ENCODE assay signal across 2 cellular contexts in genomic region chr4:169115897-169116254, GRCh38.
TF ChIP-seq lines count a peak whose summit lies in the region.

No MANE protein-coding gene starts in this region.

TF ChIP-seq in IMR-90, 13 proteins besides CTCF, POLR2A, EP300 and RAD21:
- peak; percentile 20; the same call in 1 of the 2 replicates for TF ChIP-seq NFE2L2 (IDR thresholded peaks at IDR 0.05; ENCODE audit: low read depth, low read length)
- TF ChIP-seq, protein P1, sequence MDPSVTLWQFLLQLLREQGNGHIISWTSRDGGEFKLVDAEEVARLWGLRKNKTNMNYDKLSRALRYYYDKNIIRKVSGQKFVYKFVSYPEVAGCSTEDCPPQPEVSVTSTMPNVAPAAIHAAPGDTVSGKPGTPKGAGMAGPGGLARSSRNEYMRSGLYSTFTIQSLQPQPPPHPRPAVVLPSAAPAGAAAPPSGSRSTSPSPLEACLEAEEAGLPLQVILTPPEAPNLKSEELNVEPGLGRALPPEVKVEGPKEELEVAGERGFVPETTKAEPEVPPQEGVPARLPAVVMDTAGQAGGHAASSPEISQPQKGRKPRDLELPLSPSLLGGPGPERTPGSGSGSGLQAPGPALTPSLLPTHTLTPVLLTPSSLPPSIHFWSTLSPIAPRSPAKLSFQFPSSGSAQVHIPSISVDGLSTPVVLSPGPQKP (IDR thresholded peaks at IDR 0.05; ENCODE audit: borderline replicate concordance, low read depth, low read length), result no peak
- no peak for TF ChIP-seq RFX5 (IDR thresholded peaks at IDR 0.05; ENCODE audit: low read depth, low read length)
- 0 out of 2 replicates have a peak, but pooled peaks have one; percentile 20 for TF ChIP-seq MAFK (IDR thresholded peaks at IDR 0.05; ENCODE audit: low read depth, low read length)
- TF ChIP-seq RCOR1 (IDR thresholded peaks at IDR 0.05; ENCODE audit: insufficient replicate concordance, low read length), result peak; percentile 95
- TF ChIP-seq MXI1 (IDR thresholded peaks at IDR 0.05; ENCODE audit: borderline replicate concordance, low read depth, low read length), result peak; percentile 88
- peak; percentile 74 for TF ChIP-seq FOS (IDR thresholded peaks at IDR 0.05; ENCODE audit: low read depth, low read length)
- TF ChIP-seq SMC3 (IDR thresholded peaks at IDR 0.05; ENCODE audit: low read depth, low read length), result 0 out of 2 replicates have a peak, but pooled peaks have one; percentile 13
- peak; percentile 93 for TF ChIP-seq CEBPB (IDR thresholded peaks at IDR 0.05; ENCODE audit: low read depth, low read length)
- no peak for TF ChIP-seq CHD1 (IDR thresholded peaks at IDR 0.05; ENCODE audit: low read depth, low read length)
- no peak for TF ChIP-seq MAZ (IDR thresholded peaks at IDR 0.05; ENCODE audit: borderline replicate concordance, low read depth, low read length)
- TF ChIP-seq, protein P2, sequence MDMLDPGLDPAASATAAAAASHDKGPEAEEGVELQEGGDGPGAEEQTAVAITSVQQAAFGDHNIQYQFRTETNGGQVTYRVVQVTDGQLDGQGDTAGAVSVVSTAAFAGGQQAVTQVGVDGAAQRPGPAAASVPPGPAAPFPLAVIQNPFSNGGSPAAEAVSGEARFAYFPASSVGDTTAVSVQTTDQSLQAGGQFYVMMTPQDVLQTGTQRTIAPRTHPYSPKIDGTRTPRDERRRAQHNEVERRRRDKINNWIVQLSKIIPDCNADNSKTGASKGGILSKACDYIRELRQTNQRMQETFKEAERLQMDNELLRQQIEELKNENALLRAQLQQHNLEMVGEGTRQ (IDR thresholded peaks at IDR 0.05; ENCODE audit: low read depth, low read length), result 0 out of 2 replicates have a peak, but pooled peaks have one; percentile 16
- peak; percentile 78 for TF ChIP-seq BHLHE40 (IDR thresholded peaks at IDR 0.05; ENCODE audit: low read depth, low read length)

TF ChIP-seq in GM12878, 131 proteins besides CTCF, POLR2A, EP300 and RAD21:
- TF ChIP-seq, protein P3, sequence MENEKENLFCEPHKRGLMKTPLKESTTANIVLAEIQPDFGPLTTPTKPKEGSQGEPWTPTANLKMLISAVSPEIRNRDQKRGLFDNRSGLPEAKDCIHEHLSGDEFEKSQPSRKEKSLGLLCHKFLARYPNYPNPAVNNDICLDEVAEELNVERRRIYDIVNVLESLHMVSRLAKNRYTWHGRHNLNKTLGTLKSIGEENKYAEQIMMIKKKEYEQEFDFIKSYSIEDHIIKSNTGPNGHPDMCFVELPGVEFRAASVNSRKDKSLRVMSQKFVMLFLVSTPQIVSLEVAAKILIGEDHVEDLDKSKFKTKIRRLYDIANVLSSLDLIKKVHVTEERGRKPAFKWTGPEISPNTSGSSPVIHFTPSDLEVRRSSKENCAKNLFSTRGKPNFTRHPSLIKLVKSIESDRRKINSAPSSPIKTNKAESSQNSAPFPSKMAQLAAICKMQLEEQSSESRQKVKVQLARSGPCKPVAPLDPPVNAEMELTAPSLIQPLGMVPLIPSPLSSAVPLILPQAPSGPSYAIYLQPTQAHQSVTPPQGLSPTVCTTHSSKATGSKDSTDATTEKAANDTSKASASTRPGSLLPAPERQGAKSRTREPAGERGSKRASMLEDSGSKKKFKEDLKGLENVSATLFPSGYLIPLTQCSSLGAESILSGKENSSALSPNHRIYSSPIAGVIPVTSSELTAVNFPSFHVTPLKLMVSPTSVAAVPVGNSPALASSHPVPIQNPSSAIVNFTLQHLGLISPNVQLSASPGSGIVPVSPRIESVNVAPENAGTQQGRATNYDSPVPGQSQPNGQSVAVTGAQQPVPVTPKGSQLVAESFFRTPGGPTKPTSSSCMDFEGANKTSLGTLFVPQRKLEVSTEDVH (IDR thresholded peaks at IDR 0.05; ENCODE audit: low read depth, partially characterized antibody), result no peak
- TF ChIP-seq FOXM1 (IDR thresholded peaks at IDR 0.05; ENCODE audit: low read depth, low read length), result no peak
- no peak for TF ChIP-seq CEBPZ (IDR thresholded peaks at IDR 0.05; ENCODE audit: low read depth, low read length)
- TF ChIP-seq RAD51 (IDR thresholded peaks at IDR 0.05), result no peak
- no peak for TF ChIP-seq SMARCA5 (IDR thresholded peaks at IDR 0.05)
- no peak for TF ChIP-seq ZNF24 (IDR thresholded peaks at IDR 0.05)
- no peak for TF ChIP-seq TCF7 (IDR thresholded peaks at IDR 0.05; ENCODE audit: borderline replicate concordance)
- no peak for TF ChIP-seq NRF1 (conservative IDR thresholded peaks at IDR 0.05; ENCODE audit: low read depth, low read length)
- TF ChIP-seq, protein P4, sequence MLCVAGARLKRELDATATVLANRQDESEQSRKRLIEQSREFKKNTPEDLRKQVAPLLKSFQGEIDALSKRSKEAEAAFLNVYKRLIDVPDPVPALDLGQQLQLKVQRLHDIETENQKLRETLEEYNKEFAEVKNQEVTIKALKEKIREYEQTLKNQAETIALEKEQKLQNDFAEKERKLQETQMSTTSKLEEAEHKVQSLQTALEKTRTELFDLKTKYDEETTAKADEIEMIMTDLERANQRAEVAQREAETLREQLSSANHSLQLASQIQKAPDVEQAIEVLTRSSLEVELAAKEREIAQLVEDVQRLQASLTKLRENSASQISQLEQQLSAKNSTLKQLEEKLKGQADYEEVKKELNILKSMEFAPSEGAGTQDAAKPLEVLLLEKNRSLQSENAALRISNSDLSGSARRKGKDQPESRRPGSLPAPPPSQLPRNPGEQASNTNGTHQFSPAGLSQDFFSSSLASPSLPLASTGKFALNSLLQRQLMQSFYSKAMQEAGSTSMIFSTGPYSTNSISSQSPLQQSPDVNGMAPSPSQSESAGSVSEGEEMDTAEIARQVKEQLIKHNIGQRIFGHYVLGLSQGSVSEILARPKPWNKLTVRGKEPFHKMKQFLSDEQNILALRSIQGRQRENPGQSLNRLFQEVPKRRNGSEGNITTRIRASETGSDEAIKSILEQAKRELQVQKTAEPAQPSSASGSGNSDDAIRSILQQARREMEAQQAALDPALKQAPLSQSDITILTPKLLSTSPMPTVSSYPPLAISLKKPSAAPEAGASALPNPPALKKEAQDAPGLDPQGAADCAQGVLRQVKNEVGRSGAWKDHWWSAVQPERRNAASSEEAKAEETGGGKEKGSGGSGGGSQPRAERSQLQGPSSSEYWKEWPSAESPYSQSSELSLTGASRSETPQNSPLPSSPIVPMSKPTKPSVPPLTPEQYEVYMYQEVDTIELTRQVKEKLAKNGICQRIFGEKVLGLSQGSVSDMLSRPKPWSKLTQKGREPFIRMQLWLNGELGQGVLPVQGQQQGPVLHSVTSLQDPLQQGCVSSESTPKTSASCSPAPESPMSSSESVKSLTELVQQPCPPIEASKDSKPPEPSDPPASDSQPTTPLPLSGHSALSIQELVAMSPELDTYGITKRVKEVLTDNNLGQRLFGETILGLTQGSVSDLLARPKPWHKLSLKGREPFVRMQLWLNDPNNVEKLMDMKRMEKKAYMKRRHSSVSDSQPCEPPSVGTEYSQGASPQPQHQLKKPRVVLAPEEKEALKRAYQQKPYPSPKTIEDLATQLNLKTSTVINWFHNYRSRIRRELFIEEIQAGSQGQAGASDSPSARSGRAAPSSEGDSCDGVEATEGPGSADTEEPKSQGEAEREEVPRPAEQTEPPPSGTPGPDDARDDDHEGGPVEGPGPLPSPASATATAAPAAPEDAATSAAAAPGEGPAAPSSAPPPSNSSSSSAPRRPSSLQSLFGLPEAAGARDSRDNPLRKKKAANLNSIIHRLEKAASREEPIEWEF (IDR thresholded peaks at IDR 0.05; ENCODE audit: insufficient replicate concordance, low read depth, low read length), result no peak
- TF ChIP-seq TARDBP (IDR thresholded peaks at IDR 0.05; ENCODE audit: borderline replicate concordance), result no peak
- TF ChIP-seq MYB (IDR thresholded peaks at IDR 0.05; ENCODE audit: borderline replicate concordance, low read depth, low read length), result no peak
- no peak for TF ChIP-seq POLR2AphosphoS5 (IDR thresholded peaks at IDR 0.05; ENCODE audit: low read length)
- TF ChIP-seq PBX3 (IDR thresholded peaks at IDR 0.05; ENCODE audit: insufficient replicate concordance, low read depth, low read length), result no peak
- TF ChIP-seq RELA (IDR thresholded peaks at IDR 0.05; ENCODE audit: borderline replicate concordance, partially characterized antibody), result no peak
- no peak for TF ChIP-seq SIN3A (IDR thresholded peaks at IDR 0.05; ENCODE audit: low read depth, low read length)
- TF ChIP-seq YBX1 (IDR thresholded peaks at IDR 0.05), result no peak
- no peak for TF ChIP-seq ZNF592 (IDR thresholded peaks at IDR 0.05)
- no peak for TF ChIP-seq CBX5 (IDR thresholded peaks at IDR 0.05; ENCODE audit: low read depth)
- TF ChIP-seq SIX5 (IDR thresholded peaks at IDR 0.05; ENCODE audit: low read depth, low read length, severe bottlenecking), result no peak
- TF ChIP-seq, protein P5, sequence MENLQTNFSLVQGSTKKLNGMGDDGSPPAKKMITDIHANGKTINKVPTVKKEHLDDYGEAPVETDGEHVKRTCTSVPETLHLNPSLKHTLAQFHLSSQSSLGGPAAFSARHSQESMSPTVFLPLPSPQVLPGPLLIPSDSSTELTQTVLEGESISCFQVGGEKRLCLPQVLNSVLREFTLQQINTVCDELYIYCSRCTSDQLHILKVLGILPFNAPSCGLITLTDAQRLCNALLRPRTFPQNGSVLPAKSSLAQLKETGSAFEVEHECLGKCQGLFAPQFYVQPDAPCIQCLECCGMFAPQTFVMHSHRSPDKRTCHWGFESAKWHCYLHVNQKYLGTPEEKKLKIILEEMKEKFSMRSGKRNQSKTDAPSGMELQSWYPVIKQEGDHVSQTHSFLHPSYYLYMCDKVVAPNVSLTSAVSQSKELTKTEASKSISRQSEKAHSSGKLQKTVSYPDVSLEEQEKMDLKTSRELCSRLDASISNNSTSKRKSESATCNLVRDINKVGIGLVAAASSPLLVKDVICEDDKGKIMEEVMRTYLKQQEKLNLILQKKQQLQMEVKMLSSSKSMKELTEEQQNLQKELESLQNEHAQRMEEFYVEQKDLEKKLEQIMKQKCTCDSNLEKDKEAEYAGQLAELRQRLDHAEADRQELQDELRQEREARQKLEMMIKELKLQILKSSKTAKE (IDR thresholded peaks at IDR 0.05; ENCODE audit: low read depth, poor library complexity, severe bottlenecking), result no peak
